Comparison of ENCODE assay signal across 16 cellular contexts in genomic region chr3:22634450-22634849, GRCh38.
"Had no signal": no experiment of that assay in that cellular context is flagged by ENCODE, and none has a peak within 500 bp of the region (broad histone marks: within the 10 kb centered on the region; RNA-seq: fewer than 3 reads in every experiment).

No MANE protein-coding gene starts in this region.

- ATAC-seq: activated CD8-positive, alpha-beta T cell treated with anti-CD3 and anti-CD28 coated beads, Interleukin-2, amount 10 ng/mL, durations not matched to agents 7 days and 5 days; activated T-cell treated with anti-CD3 and anti-CD28 coated beads, Interleukin-2, amount 50 U/mL, for 72 hours; body of pancreas; gastroesophageal sphincter; right cardiac atrium had no signal

- DNase-seq: activated CD4-positive, alpha-beta T cell treated with anti-CD3 and anti-CD28 coated beads, Interleukin-2, amount 10 ng/mL, durations not matched to agents 24 days and 14 days; activated CD4-positive, CD25-positive, alpha-beta regulatory T cell; activated CD8-positive, alpha-beta memory T cell treated with anti-CD3 and anti-CD28 coated beads, Interleukin-2, amount 50 U/mL, for 4 hours; activated CD8-positive, alpha-beta T cell treated with anti-CD3 and anti-CD28 coated beads, Interleukin-2, amount 10 ng/mL, durations not matched to agents 7 days and 5 days; activated gamma-delta T cell treated with Interleukin-2 at 50 U/mL for 16 hours; activated T-cell treated with anti-CD3 and anti-CD28 coated beads, Interleukin-2, amount 50 U/mL, for 72 hours; amygdala; body of pancreas; caudate nucleus; colonic mucosa; nephron progenitor cell; right cardiac atrium; stimulated activated CD4-positive, alpha-beta T cell treated with anti-CD3 and anti-CD28 coated beads, Interleukin-15, amount 100 ng/mL, for 24 hours; stimulated activated CD4-positive, alpha-beta T cell treated with anti-CD3 and anti-CD28 coated beads, Interleukin-4, amount 100 ng/mL, for 1 hour; stimulated activated naive CD4-positive, alpha-beta T cell had no signal
